11 cellular contexts compared by ENCODE assay signal in the genomic region with DNA sequence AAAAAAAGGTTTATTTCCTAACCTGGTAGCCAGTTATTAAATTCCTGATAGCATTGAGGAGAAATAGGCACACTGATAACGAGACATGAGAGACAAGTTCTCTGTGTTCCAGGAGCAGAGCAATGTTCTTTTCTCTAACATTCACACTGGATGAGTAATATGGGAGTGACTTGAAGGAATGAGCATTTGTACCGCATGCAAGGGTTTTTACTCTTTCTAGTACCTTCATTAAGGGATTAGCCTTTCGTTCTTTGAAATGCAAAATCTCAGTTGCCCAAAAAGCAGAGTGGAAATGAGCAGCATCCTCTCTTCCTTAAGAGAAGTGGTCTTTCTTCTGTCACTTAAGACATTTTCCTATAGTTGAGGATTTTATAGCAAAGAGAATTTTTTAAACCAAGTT. TPM values are rescaled to one million over a fixed set of nuclear protein-coding genes. Genes with fewer than 3 reads are reported as not detected.
DNase-seq lines count a peak whose midpoint lies in the region; ATAC-seq, FAIRE-seq and TF ChIP-seq lines count a peak whose summit lies in the region.
"Had no signal": no experiment of that assay in that cellular context is flagged by ENCODE, and none has a peak within 500 bp of the region (broad histone marks: within the 10 kb centered on the region; RNA-seq: fewer than 3 reads in every experiment).

No MANE protein-coding gene starts in this region.

- 26 to 29% methylated on average over 3 of the region's 3 CpGs for WGBS in pancreas, 2 donors

- H3K36me3 ChIP-seq in pancreas, result no peaks in the 10 kb centered on the region

- no peak for FAIRE-seq in pancreas (lab: Jason Lieb, UNC)

- peaks cover 25 to 41% (median 29%) of the 10 kb centered on the region in 3 donors for H3K4me1 ChIP-seq in pancreas

- TF ChIP-seq CTCF in fibroblast of villous mesenchyme (IDR thresholded peaks at IDR 0.05; ENCODE audit: insufficient read depth, low read depth, low read length) (no peak), pancreas (IDR thresholded peaks at IDR 0.05) (no peak)

- H3K4me3 ChIP-seq in fibroblast of villous mesenchyme (ENCODE audit: low read depth, low read length) (no peak overlapping the region), pancreas (no peak overlapping the region)

- peak; percentile 20 for DNase-seq in GM04503 (ENCODE audit: low read depth)
- DNase-seq in fibroblast of villous mesenchyme (ENCODE audit: low read depth), result peak; percentile 66
- no peak for DNase-seq in pancreas
- no peak for DNase-seq in activated CD4-positive, alpha-beta T cell treated with anti-CD3 and anti-CD28 coated beads for 4 hours
- DNase-seq in erythroblast (lab: John Stamatoyannopoulos, UW), result no peak
- DNase-seq: activated CD4-positive, alpha-beta T cell treated with anti-CD3 and anti-CD28 coated beads for 48 hours; DND-41; stimulated activated CD4-positive, alpha-beta T cell treated with anti-CD3 and anti-CD28 coated beads, Interleukin-2, amount 100 ng/mL, for 24 hours had no signal

- H3K9me3 ChIP-seq in pancreas, result no peaks in the 10 kb centered on the region

- intact Hi-C loops in pancreas (cut with DNase I), result loop anchor here in 2 of 3 donors (5.0 to 10.0 kb wide), 2 partner anchors 208 to 211 kb away; no protein-coding TSS in a partner anchor

- no peak for TF ChIP-seq POLR2A in erythroblast (IDR thresholded peaks at IDR 0.05; ENCODE audit: low read length)

- ATAC-seq in SK-N-SH treated with all-trans-retinoic acid at 6 μM for 48 hours (peak; percentile 71), pancreas (peak; percentile 55 to 72 (median 67)), GM21515 (IDR thresholded peaks at IDR 0.05; ENCODE audit: unreplicated experiment) (no peak)
- no peak for ATAC-seq in activated CD4-positive, CD25-positive, alpha-beta regulatory T cell treated with anti-CD3 and anti-CD28 coated beads, Interleukin-2, amount 50 U/mL, for 24 hours

- H3K27me3 ChIP-seq in pancreas, result no peaks in the 10 kb centered on the region

- peak overlapping the region in 2 of 4 donors; percentile 7 to 48 for H3K27ac ChIP-seq in pancreas

TF ChIP-seq in SK-N-SH treated with all-trans-retinoic acid at 6 μM for 48 hours, 23 proteins besides CTCF, POLR2A, EP300 and RAD21:
- TF ChIP-seq, protein P1, sequence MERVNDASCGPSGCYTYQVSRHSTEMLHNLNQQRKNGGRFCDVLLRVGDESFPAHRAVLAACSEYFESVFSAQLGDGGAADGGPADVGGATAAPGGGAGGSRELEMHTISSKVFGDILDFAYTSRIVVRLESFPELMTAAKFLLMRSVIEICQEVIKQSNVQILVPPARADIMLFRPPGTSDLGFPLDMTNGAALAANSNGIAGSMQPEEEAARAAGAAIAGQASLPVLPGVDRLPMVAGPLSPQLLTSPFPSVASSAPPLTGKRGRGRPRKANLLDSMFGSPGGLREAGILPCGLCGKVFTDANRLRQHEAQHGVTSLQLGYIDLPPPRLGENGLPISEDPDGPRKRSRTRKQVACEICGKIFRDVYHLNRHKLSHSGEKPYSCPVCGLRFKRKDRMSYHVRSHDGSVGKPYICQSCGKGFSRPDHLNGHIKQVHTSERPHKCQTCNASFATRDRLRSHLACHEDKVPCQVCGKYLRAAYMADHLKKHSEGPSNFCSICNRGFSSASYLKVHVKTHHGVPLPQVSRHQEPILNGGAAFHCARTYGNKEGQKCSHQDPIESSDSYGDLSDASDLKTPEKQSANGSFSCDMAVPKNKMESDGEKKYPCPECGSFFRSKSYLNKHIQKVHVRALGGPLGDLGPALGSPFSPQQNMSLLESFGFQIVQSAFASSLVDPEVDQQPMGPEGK (CRISPR knock-in tag; IDR thresholded peaks at IDR 0.05; ENCODE audit: borderline replicate concordance), result no peak
- no peak for TF ChIP-seq RARB (CRISPR knock-in tag; IDR thresholded peaks at IDR 0.05)
- TF ChIP-seq ZFP30 (CRISPR knock-in tag; IDR thresholded peaks at IDR 0.05), result no peak
- TF ChIP-seq GLIS3 (CRISPR knock-in tag; IDR thresholded peaks at IDR 0.05), result no peak
- TF ChIP-seq, protein P2, sequence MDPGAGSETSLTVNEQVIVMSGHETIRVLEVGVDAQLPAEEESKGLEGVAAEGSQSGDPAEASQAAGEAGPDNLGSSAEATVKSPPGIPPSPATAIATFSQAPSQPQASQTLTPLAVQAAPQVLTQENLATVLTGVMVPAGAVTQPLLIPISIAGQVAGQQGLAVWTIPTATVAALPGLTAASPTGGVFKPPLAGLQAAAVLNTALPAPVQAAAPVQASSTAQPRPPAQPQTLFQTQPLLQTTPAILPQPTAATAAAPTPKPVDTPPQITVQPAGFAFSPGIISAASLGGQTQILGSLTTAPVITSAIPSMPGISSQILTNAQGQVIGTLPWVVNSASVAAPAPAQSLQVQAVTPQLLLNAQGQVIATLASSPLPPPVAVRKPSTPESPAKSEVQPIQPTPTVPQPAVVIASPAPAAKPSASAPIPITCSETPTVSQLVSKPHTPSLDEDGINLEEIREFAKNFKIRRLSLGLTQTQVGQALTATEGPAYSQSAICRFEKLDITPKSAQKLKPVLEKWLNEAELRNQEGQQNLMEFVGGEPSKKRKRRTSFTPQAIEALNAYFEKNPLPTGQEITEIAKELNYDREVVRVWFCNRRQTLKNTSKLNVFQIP (CRISPR knock-in tag; IDR thresholded peaks at IDR 0.05; ENCODE audit: borderline replicate concordance, low read depth), result no peak
- no peak for TF ChIP-seq CSDC2 (CRISPR knock-in tag; IDR thresholded peaks at IDR 0.05)
- TF ChIP-seq ESRRG (CRISPR knock-in tag; IDR thresholded peaks at IDR 0.05), result no peak
- TF ChIP-seq ZNF565 (CRISPR knock-in tag; conservative IDR thresholded peaks at IDR 0.05; ENCODE audit: low read depth), result no peak
- TF ChIP-seq TCF4 (CRISPR knock-in tag; IDR thresholded peaks at IDR 0.05; ENCODE audit: borderline replicate concordance), result no peak
- TF ChIP-seq SNAI2 (CRISPR knock-in tag; IDR thresholded peaks at IDR 0.05), result no peak
- TF ChIP-seq ZC3H10 (CRISPR knock-in tag; IDR thresholded peaks at IDR 0.05), result no peak
- no peak for TF ChIP-seq ZFP3 (CRISPR knock-in tag; IDR thresholded peaks at IDR 0.05)

RNA-seq across cellular contexts. Expression of a gene that starts 54.7 kb away (rescaled TPM):
- total RNA-seq in fibroblast of villous mesenchyme, result 4.7 and 8.1 TPM in 2 replicates
- total RNA-seq in pancreas, result 10 to 100 TPM; 10.6 to 26.5 (median 15.5) TPM
- 1 to 10 TPM; 3.6 to 4.4 TPM for polyA plus RNA-seq in pancreas

Comparison
In these comparisons a context has a peak if more than half of its experiments do, and no peak if none do; other contexts are left out.
1. DNase-seq: peak in GM04503 (single experiment) and fibroblast of villous mesenchyme (single experiment); none in pancreas (0 of 6), activated CD4-positive, alpha-beta T cell treated with anti-CD3 and anti-CD28 coated beads for 4 hours (0 of 2) and erythroblast (0 of 2).
2. ATAC-seq: peak in SK-N-SH treated with all-trans-retinoic acid at 6 μM for 48 hours (single experiment) and pancreas (4 of 4); none in activated CD4-positive, CD25-positive, alpha-beta regulatory T cell treated with anti-CD3 and anti-CD28 coated beads, Interleukin-2, amount 50 U/mL, for 24 hours (0 of 2) and GM21515 (single experiment).